4 cellular contexts compared by ENCODE assay signal in the genomic region with DNA sequence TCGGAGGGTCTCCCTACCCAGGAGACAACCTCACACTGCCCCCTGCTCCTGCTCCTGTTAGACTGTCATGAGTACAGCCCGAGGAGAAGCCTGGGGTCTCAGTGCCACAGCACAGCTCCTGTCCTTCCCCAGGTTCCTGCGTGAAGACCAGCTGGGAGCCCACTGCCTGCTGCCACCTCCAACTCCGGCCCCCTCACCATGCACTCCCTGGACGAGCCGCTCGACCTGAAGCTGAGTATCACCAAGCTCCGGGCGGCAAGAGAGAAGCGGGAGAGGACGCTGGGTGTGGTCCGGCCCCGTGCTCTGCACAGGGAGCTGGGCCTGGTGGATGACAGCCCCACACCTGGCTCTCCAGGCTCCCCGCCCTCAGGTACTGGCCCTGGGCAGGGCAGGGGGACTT.
"Had no signal": no experiment of that assay in that cellular context is flagged by ENCODE, and none has a peak within 500 bp of the region (broad histone marks: within the 10 kb centered on the region; RNA-seq: fewer than 3 reads in every experiment).

No MANE protein-coding gene starts in this region.

- DNase-seq: H9, HCEC 1CT, IMR-90 had no signal

- H3K4me3 ChIP-seq: GM23338 had no signal

- ATAC-seq: GM23338 had no signal
